Comparison of ENCODE assay signal across 1 cellular context in the genomic region with DNA sequence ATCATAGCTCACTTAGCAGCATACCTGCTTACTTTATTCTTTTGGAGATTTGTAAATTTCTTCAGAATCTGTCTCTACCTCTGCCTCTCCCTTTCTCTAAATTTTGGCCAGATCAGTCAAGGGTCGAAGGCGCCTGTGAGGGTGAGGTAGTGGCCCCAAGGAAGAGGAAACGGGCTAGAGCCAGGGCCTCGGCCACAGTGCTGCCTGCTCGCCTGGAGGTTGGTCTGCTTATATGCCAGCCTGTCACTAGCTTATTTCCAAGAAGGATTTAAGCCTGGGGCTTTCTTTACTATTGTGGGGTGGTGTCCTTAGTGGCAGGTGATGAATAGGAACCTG.
TF ChIP-seq lines count a peak whose summit lies in the region.

No MANE protein-coding gene starts in this region.

TF ChIP-seq in GM12878, 131 proteins besides CTCF, POLR2A, EP300 and RAD21:
- peak; percentile 37; the same call in 1 of the 2 replicates for TF ChIP-seq RFX5 (IDR thresholded peaks at IDR 0.05; ENCODE audit: low read depth, low read length)
- no peak for TF ChIP-seq RUNX3 (IDR thresholded peaks at IDR 0.05; ENCODE audit: low read length)
